Comparison of ENCODE assay signal across 19 cellular contexts in the genomic region with DNA sequence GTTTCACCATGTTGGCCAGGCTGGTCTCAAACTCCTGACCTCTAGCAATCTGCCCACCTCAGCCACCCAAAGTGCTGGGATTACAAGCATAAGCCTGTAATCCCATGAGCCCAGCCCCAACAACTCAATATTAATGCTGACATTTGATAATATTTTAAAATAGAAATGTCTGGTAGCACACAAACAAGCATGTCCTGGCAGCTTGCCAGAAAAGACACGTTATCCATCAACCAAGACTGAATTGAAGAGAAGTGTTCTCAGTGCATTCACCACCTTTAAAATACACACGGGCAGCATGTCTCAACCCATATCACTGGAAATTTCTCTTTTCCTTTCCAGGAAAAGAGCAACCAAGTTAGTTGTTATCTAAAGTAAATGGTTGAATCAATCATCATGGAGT. TPM values are rescaled to one million over a fixed set of nuclear protein-coding genes. Genes with fewer than 3 reads are reported as not detected.
DNase-seq lines count a peak whose midpoint lies in the region; ATAC-seq and TF ChIP-seq lines count a peak whose summit lies in the region.
"Had no signal": no experiment of that assay in that cellular context is flagged by ENCODE, and none has a peak within 500 bp of the region (broad histone marks: within the 10 kb centered on the region; RNA-seq: fewer than 3 reads in every experiment).

No MANE protein-coding gene starts in this region.

- peak; percentile 23 for DNase-seq in BE2C
- peak; percentile 29 for DNase-seq in COR-L47 (lab: John Stamatoyannopoulos, UW)
- peak; percentile 20 for DNase-seq in NCI-H69 (lab: John Stamatoyannopoulos, UW)
- no peak for DNase-seq in left ventricle myocardium inferior
- no peak for DNase-seq in NCI-H510A (lab: John Stamatoyannopoulos, UW)
- DNase-seq: activated CD4-positive, alpha-beta memory T cell treated with anti-CD3 and anti-CD28 coated beads, Interleukin-2, amount 10 ng/mL, durations not matched to agents 7 days and 5 days; activated CD4-positive, CD25-positive, alpha-beta regulatory T cell; cortex of kidney; NCI-H2171; stimulated activated CD4-positive, alpha-beta T cell treated with anti-CD3 and anti-CD28 coated beads, Interleukin-2, amount 100 ng/mL, for 24 hours; stimulated activated naive CD8-positive, alpha-beta T cell treated with anti-CD3 and anti-CD28 coated beads, Interleukin-15, Interleukin-2, amounts not matched to agents 100 U/mL and 50 U/mL, for 24 hours; T1000 had no signal

- H3K9me3 ChIP-seq in BE2C (no peaks in the 10 kb centered on the region), left ventricle myocardium inferior (replicated peaks) (no peaks in the 10 kb centered on the region)
- H3K9me3 ChIP-seq: adrenal gland, prostate gland, tibial nerve had no signal

- TF ChIP-seq CTCF in BE2C (IDR thresholded peaks at IDR 0.05; ENCODE audit: low read depth, low read length) (no peak), left ventricle myocardium inferior (IDR thresholded peaks at IDR 0.05; ENCODE audit: borderline replicate concordance) (no peak)

- intact Hi-C loops in left ventricle myocardium inferior (cut with micrococcal nuclease), result no loop called here

- no peak for ATAC-seq in GM21381 (IDR thresholded peaks at IDR 0.05; ENCODE audit: unreplicated experiment)
- no peak for ATAC-seq in GM18511 (IDR thresholded peaks at IDR 0.05; ENCODE audit: unreplicated experiment)
- ATAC-seq: stimulated activated naive CD8-positive, alpha-beta T cell treated with anti-CD3 and anti-CD28 coated beads, Interleukin-15, Interleukin-2, amounts not matched to agents 100 U/mL and 50 U/mL, for 24 hours had no signal

- H3K27ac ChIP-seq in left ventricle myocardium inferior (replicated peaks), result peak overlapping the region; percentile 66
- H3K27ac ChIP-seq: adrenal gland, HL-60, prostate gland, skin epidermis, tibial nerve had no signal

- H3K4me3 ChIP-seq in BE2C (ENCODE audit: low read depth, low read length) (no peak overlapping the region), left ventricle myocardium inferior (no peak overlapping the region)
- H3K4me3 ChIP-seq: adrenal gland, prostate gland, skin epidermis, tibial nerve had no signal

- no peaks in the 10 kb centered on the region for H3K36me3 ChIP-seq in BE2C
- H3K36me3 ChIP-seq in left ventricle myocardium inferior, result no peaks in the 10 kb centered on the region
- H3K36me3 ChIP-seq: adrenal gland, prostate gland had no signal

- H3K27me3 ChIP-seq in BE2C (peaks cover 6% of the 10 kb centered on the region), left ventricle myocardium inferior (ENCODE audit: low read depth) (no peaks in the 10 kb centered on the region)
- H3K27me3 ChIP-seq: adrenal gland, tibial nerve had no signal

- H3K4me1 ChIP-seq in BE2C (no peaks in the 10 kb centered on the region), left ventricle myocardium inferior (peaks cover 83% of the 10 kb centered on the region)
- H3K4me1 ChIP-seq: prostate gland had no signal

RNA-seq across cellular contexts. Expression of a gene that starts 25.2 kb away (rescaled TPM):
- not detected for polyA plus RNA-seq in BE2C (2012; ENCODE audit: insufficient read depth, insufficient read length, low read depth)
- total RNA-seq in left ventricle myocardium inferior, result 51.4 TPM

Comparison
In these comparisons a context has a peak if more than half of its experiments do, and no peak if none do; other contexts are left out.
1. DNase-seq: peak in BE2C (single experiment), COR-L47 (single experiment) and NCI-H69 (single experiment); none in left ventricle myocardium inferior (single experiment) and NCI-H510A (single experiment).